23 cellular contexts compared by ENCODE assay signal in the genomic region with DNA sequence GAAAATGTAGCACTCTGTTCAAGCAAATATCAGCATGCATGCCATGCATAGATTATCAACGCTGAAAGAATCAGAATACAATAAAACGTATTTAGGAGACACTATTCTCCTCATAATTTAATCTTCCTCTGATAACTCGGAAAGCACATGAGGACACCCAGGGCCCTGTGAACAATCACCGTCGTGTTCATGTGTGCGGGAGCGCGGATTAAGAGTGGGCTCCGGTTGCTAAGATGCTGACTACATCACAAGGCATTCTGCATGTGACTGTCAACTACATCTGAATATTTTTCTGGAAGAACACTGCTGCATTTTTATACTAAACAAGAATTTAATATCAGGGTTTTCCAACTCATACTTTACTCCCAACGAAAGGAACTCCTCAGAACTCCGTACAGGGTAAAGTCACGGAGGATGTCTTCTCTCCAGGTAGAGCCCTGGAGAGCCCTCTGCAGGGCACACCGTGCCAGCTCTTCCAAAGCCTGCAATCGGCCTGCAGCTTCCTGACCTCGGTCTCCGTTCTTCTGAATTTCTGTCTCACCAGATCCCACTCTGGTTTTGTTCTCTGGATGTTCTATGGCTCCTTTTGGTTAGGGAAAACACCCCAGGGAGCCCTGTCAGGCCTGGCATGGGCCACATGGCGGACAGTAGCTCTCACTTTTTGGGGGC. TPM values are rescaled to one million over a fixed set of nuclear protein-coding genes. Genes with fewer than 3 reads are reported as not detected.
DNase-seq lines count a peak whose midpoint lies in the region; ATAC-seq and TF ChIP-seq lines count a peak whose summit lies in the region.
"Had no signal": no experiment of that assay in that cellular context is flagged by ENCODE, and none has a peak within 500 bp of the region (broad histone marks: within the 10 kb centered on the region; RNA-seq: fewer than 3 reads in every experiment).

No MANE protein-coding gene starts in this region.

- peak overlapping the region; percentile 58 for H3K27ac Mint-ChIP-seq in nephron progenitor cell
- H3K27ac Mint-ChIP-seq: T-helper 2 cell treated with Interferon-gamma antibody and Interleukin-4, amounts not matched to agents 5 μg/mL and 100 μg/mL, for 36 hours had no signal

- H3K4me1 Mint-ChIP-seq in nephron progenitor cell = peaks cover 89% of the 10 kb centered on the region

- no TSS peak for BruUV-seq in PC-3 (replicated peaks; lab: Mats Ljungman, UMichigan)

- H3K9me3 ChIP-seq in PC-3 (ENCODE audit: low read length) = no peaks in the 10 kb centered on the region
- H3K9me3 ChIP-seq in Peyer's patch = no peaks in the 10 kb centered on the region
- H3K9me3 ChIP-seq: colonic mucosa, sigmoid colon, thoracic aorta had no signal

- H2AFZ ChIP-seq in PC-3 (ENCODE audit: low read length) = no peak overlapping the region
- H2AFZ ChIP-seq: GM23248, parathyroid adenoma had no signal

- intact Hi-C loops in PC-3 (cut with micrococcal nuclease) = no loop called here

- H3K27me3 ChIP-seq in PC-3 (ENCODE audit: low read length) (peaks cover 71% of the 10 kb centered on the region), Peyer's patch (no peaks in the 10 kb centered on the region)
- H3K27me3 ChIP-seq: colonic mucosa, sigmoid colon had no signal

- peak; percentile 56 for TF ChIP-seq CTCF in C4-2B (conservative IDR thresholded peaks at IDR 0.05)
- TF ChIP-seq CTCF in PC-3 (conservative IDR thresholded peaks at IDR 0.05; ENCODE audit: low read depth, low read length) = peak; percentile 31; the same call in 1 of the 2 replicates
- peak; percentile 3 for TF ChIP-seq CTCF in epithelial cell of esophagus (IDR thresholded peaks at IDR 0.05; ENCODE audit: insufficient read depth, low read depth, low read length, missing control alignments)
- no peak for TF ChIP-seq CTCF in nephron progenitor cell (IDR thresholded peaks at IDR 0.05)
- no peak for TF ChIP-seq CTCF in Peyer's patch (IDR thresholded peaks at IDR 0.05)

- TF ChIP-seq POLR2A in Peyer's patch (IDR thresholded peaks at IDR 0.05) = no peak

- H3K36me3 ChIP-seq in PC-3 (ENCODE audit: low read depth, low read length) (no peaks in the 10 kb centered on the region), Peyer's patch (peaks cover 0 to 15% (median 0%) of the 10 kb centered on the region in 3 donors)
- H3K36me3 ChIP-seq: colonic mucosa had no signal

- no peaks in the 10 kb centered on the region for H3K9me2 ChIP-seq in PC-3 (replicated peaks; ENCODE audit: low read length)

- H3K27ac ChIP-seq in C4-2B (no peak overlapping the region), PC-3 (ENCODE audit: low read length) (no peak overlapping the region), Peyer's patch (no peak overlapping the region)
- H3K27ac ChIP-seq: colonic mucosa, GM23248, parathyroid adenoma, SK-N-MC, thoracic aorta had no signal

- H3K4me3 Mint-ChIP-seq in nephron progenitor cell = no peak overlapping the region
- H3K4me3 Mint-ChIP-seq: activated T-cell treated with anti-CD3 and anti-CD28 coated beads, Interleukin-2, amount 50 U/mL, for 4 hours; T-helper 2 cell treated with Interferon-gamma antibody and Interleukin-4, amounts not matched to agents 5 μg/mL and 100 μg/mL, for 36 hours had no signal

- ATAC-seq in PC-3 (no peak), HG03571 (IDR thresholded peaks at IDR 0.05; ENCODE audit: unreplicated experiment) (no peak), GM21737 (IDR thresholded peaks at IDR 0.05; ENCODE audit: unreplicated experiment) (no peak)
- ATAC-seq: activated T-cell treated with anti-CD3 and anti-CD28 coated beads, Interleukin-2, amount 50 U/mL, for 4 hours; K562 had no signal

- CTCF ChIA-PET in PC-3 (lab: Charles Lee) = no interaction called here

- H3K79me2 ChIP-seq in PC-3 (ENCODE audit: low read length) = no peaks in the 10 kb centered on the region

- H3F3A ChIP-seq in PC-3 (ENCODE audit: low read length, unreplicated experiment) = no peaks in the 10 kb centered on the region

- POLR2A ChIA-PET in PC-3 (lab: Charles Lee; ENCODE audit: unreplicated experiment) = no interaction called here

- H3K9ac ChIP-seq in PC-3 (ENCODE audit: low read length) = no peak overlapping the region
- H3K9ac ChIP-seq: GM23248, parathyroid adenoma had no signal

- H3K4me1 ChIP-seq in PC-3 (ENCODE audit: insufficient read depth, low read length) (no peaks in the 10 kb centered on the region), Peyer's patch (no peaks in the 10 kb centered on the region)
- H3K4me1 ChIP-seq: colonic mucosa, parathyroid adenoma had no signal

- H3K36me3 Mint-ChIP-seq in nephron progenitor cell (ENCODE audit: low read depth) = peaks cover 97% of the 10 kb centered on the region

- H3K4me3 ChIP-seq in PC-3 (ENCODE audit: low read length) (no peak overlapping the region), epithelial cell of esophagus (ENCODE audit: low read length) (no peak overlapping the region), Peyer's patch (no peak overlapping the region)
- H3K4me3 ChIP-seq: colonic mucosa, GM23248, K562, sigmoid colon, SK-N-MC, thoracic aorta had no signal

- DNase-seq in PC-3 (no peak), epithelial cell of esophagus (ENCODE audit: low read depth) (no peak), nephron progenitor cell (no peak), NCI-H510A treated with DMSO at 0.1 percent for 48 hours (lab: John Stamatoyannopoulos, UW) (no peak), Peyer's patch (no peak)
- DNase-seq: ACHN; activated CD8-positive, alpha-beta memory T cell treated with anti-CD3 and anti-CD28 coated beads for 24 hours; activated naive CD4-positive, alpha-beta T cell treated with anti-CD3 and anti-CD28 coated beads, Interleukin-2, amount 50 U/mL, for 16 hours; activated T-cell treated with anti-CD3 and anti-CD28 coated beads, Interleukin-2, amount 50 U/mL, for 4 hours; colonic mucosa; GM23248; naive B cell; NCI-H187 treated with DMSO at 0.1 percent for 48 hours; NCI-H226 had no signal

- no peak overlapping the region for H3K4me2 ChIP-seq in PC-3 (ENCODE audit: low read length)

- H3K27me3 Mint-ChIP-seq in nephron progenitor cell (ENCODE audit: low read depth, poor library complexity) = no peaks in the 10 kb centered on the region
- H3K27me3 Mint-ChIP-seq: naive B cell had no signal

- no peaks in the 10 kb centered on the region for H3K9me3 Mint-ChIP-seq in nephron progenitor cell
- H3K9me3 Mint-ChIP-seq: activated T-cell treated with anti-CD3 and anti-CD28 coated beads, Interleukin-2, amount 50 U/mL, for 4 hours; naive B cell; T-helper 2 cell treated with Interferon-gamma antibody and Interleukin-4, amounts not matched to agents 5 μg/mL and 100 μg/mL, for 36 hours had no signal

- no peaks in the 10 kb centered on the region for H4K20me1 ChIP-seq in PC-3 (ENCODE audit: low read length)

RNA-seq across cellular contexts. Expression of gene ZNF516, which starts 59.6 kb away (rescaled TPM):
- total RNA-seq in PC-3 (2014; rRNA removed) (1.7 and 4.0 TPM in 2 replicates), Peyer's patch (10 to 100 TPM; 19.8 to 39.6 (median 25.7) TPM)

Comparison
In these comparisons a context has a peak if more than half of its experiments do, and no peak if none do; other contexts are left out.
1. CTCF ChIP-seq: peak in C4-2B (single experiment), PC-3 (single experiment) and epithelial cell of esophagus (single experiment); none in nephron progenitor cell (single experiment) and Peyer's patch (0 of 6).